ENCODE assay signal across 20 cellular contexts in genomic region chr2:219643788-219644398, GRCh38. TPM values are rescaled to one million over a fixed set of nuclear protein-coding genes. Genes with fewer than 3 reads are reported as not detected.
DNase-seq lines count a peak whose midpoint lies in the region; ATAC-seq and TF ChIP-seq lines count a peak whose summit lies in the region.
"Had no signal": no experiment of that assay in that cellular context is flagged by ENCODE, and none has a peak within 500 bp of the region (broad histone marks: within the 10 kb centered on the region; RNA-seq: fewer than 3 reads in every experiment).

No MANE protein-coding gene starts in this region.

- dilution Hi-C loops in IMR-90 (cut with HindIII; ENCODE audit: low sequenced_read_pairs, unreplicated experiment): no loop called here

- no peak for TF ChIP-seq POLR2A in IMR-90 (IDR thresholded peaks at IDR 0.05; ENCODE audit: low read depth, low read length)

- CTCF ChIA-PET in IMR-90 (lab: Yijun Ruan, JAX): interaction anchor here (1.0 kb wide), 1 partner anchor 136 kb away, joined by 3 read pairs; no protein-coding TSS in a partner anchor

- no peaks in the 10 kb centered on the region for H3K9me3 ChIP-seq in IMR-90 (ENCODE audit: control insufficient read depth, insufficient read depth, low read length)
- no peaks in the 10 kb centered on the region for H3K9me3 ChIP-seq in left ventricle myocardium inferior (replicated peaks)
- peaks cover 4% of the 10 kb centered on the region for H3K9me3 ChIP-seq in trophoblast cell (ENCODE audit: insufficient read depth, low read depth, low read length)
- H3K9me3 ChIP-seq in upper lobe of right lung: no peaks in the 10 kb centered on the region
- H3K9me3 ChIP-seq: lower lobe of right lung, spleen had no signal

- H3K56ac ChIP-seq in IMR-90 (ENCODE audit: extremely low read depth, insufficient read depth, low read length): no peak overlapping the region

- no peak overlapping the region for H3K4me2 ChIP-seq in IMR-90 (ENCODE audit: low read depth, low read length)
- H3K4me2 ChIP-seq in trophoblast cell (ENCODE audit: low read length): no peak overlapping the region

- in situ Hi-C loops in IMR-90 (cut with MboI; ENCODE audit: low sequenced_read_pairs): no loop called here
- in situ Hi-C loops in brain microvascular endothelial cell (cut with HindIII; ENCODE audit: low pct_ligation_motif_present, low sequenced_read_pairs): no loop called here

- H3K9ac ChIP-seq in IMR-90 (ENCODE audit: low read depth, low read length) (no peak overlapping the region), trophoblast cell (ENCODE audit: low read length) (no peak overlapping the region)
- H3K9ac ChIP-seq: parathyroid adenoma had no signal

- H3K27ac Mint-ChIP-seq in brain: peak overlapping the region in 4 of 5 experiments; percentile 35 to 95 (median 92)
- H3K27ac Mint-ChIP-seq: activated naive CD4-positive, alpha-beta T cell treated with anti-CD3 and anti-CD28 coated beads, Interleukin-2, amount 10 ng/mL, durations not matched to agents 7 days and 5 days had no signal

- 87% methylated on average over 3 of the region's 14 CpGs; no CpG with 5 or more reads in 1 of the 2 experiments for WGBS in IMR-90 (ENCODE audit: extremely low coverage in 2 of 2, insufficient read length in 1 of 2), 2 experiments
- no CpG with 5 or more reads among the region's 14 CpGs for WGBS in trophoblast cell (ENCODE audit: extremely low coverage, insufficient coverage, insufficient read length)

- H3K4me1 Mint-ChIP-seq in brain: peaks cover 52% of the 10 kb centered on the region

- H2BK5ac ChIP-seq in IMR-90 (ENCODE audit: low read depth, low read length, poor library complexity, severe bottlenecking): no peak overlapping the region
- no peak overlapping the region for H2BK5ac ChIP-seq in trophoblast cell (ENCODE audit: low read depth, low read length, poor library complexity)

- H3K4me1 ChIP-seq in IMR-90 (ENCODE audit: control insufficient read depth, insufficient read depth, low read length) (peaks cover 12% of the 10 kb centered on the region), left ventricle myocardium inferior (peaks cover 73% of the 10 kb centered on the region), trophoblast cell (ENCODE audit: control insufficient read depth in 1 of 2, insufficient read depth in 2 of 2, low read length in 2 of 2) (peaks cover 15 to 21% of the 10 kb centered on the region in 2 experiments), upper lobe of right lung (peaks cover 17% of the 10 kb centered on the region)

- intact Hi-C loops in IMR-90 (cut with micrococcal nuclease): loop anchor here (5.0 kb wide), 1 partner anchor 1928 kb away; the partner anchor contains the start of gene EPHA4
- intact Hi-C loops in left ventricle myocardium inferior (cut with micrococcal nuclease): no loop called here
- intact Hi-C loops in upper lobe of right lung (cut with DNase I): no loop called here

- H2AK5ac ChIP-seq in IMR-90 (ENCODE audit: low read depth, low read length): 0 out of 2 replicates have a peak overlapping the region, but pooled peaks have one; percentile 3
- no peak overlapping the region for H2AK5ac ChIP-seq in trophoblast cell (ENCODE audit: low read length)

- H3K79me1 ChIP-seq in IMR-90 (ENCODE audit: low read depth in 1 of 2, low read length in 2 of 2): no peaks in the 10 kb centered on the region
- H3K79me1 ChIP-seq in trophoblast cell (ENCODE audit: low read length): peaks cover 17% of the 10 kb centered on the region

- no peak overlapping the region for H3K4me3 ChIP-seq in IMR-90 (ENCODE audit: insufficient read depth, low read depth, low read length)
- no peak overlapping the region for H3K4me3 ChIP-seq in left ventricle myocardium inferior
- no peak overlapping the region for H3K4me3 ChIP-seq in trophoblast cell (ENCODE audit: low read depth, low read length)
- no peak overlapping the region for H3K4me3 ChIP-seq in upper lobe of right lung
- H3K4me3 ChIP-seq in brain microvascular endothelial cell (ENCODE audit: low read depth, low read length): no peak overlapping the region
- H3K4me3 ChIP-seq: coronary artery, lower lobe of right lung, spleen had no signal

- no peak overlapping the region for H3K4me3 Mint-ChIP-seq in brain
- H3K4me3 Mint-ChIP-seq: activated naive CD4-positive, alpha-beta T cell treated with anti-CD3 and anti-CD28 coated beads, Interleukin-2, amount 10 ng/mL, durations not matched to agents 7 days and 5 days; naive B cell had no signal

- no peak overlapping the region for H4K91ac ChIP-seq in IMR-90 (ENCODE audit: insufficient read depth, low read depth, low read length)
- H4K91ac ChIP-seq in trophoblast cell (ENCODE audit: low read depth, low read length): peak overlapping the region; percentile 66

- DNase-seq in IMR-90 (no peak), left ventricle myocardium inferior (no peak), trophoblast cell (no peak), NCI-H2107 (lab: John Stamatoyannopoulos, UW) (no peak), upper lobe of right lung (no peak), brain microvascular endothelial cell (no peak)
- DNase-seq: activated CD4-positive, alpha-beta T cell treated with anti-CD3 and anti-CD28 coated beads, Interleukin-2, amount 50 U/mL, for 48 hours; activated naive CD4-positive, alpha-beta T cell treated with anti-CD3 and anti-CD28 coated beads, Interleukin-2, amount 10 ng/mL, durations not matched to agents 7 days and 5 days; activated T-cell treated with anti-CD3 and anti-CD28 coated beads, Interleukin-2, amount 50 U/mL, for 1 hour; AML-193; foreskin keratinocyte; lower lobe of right lung; naive B cell; NCI-H1436; spleen; SW 1271 had no signal

- H3K4ac ChIP-seq in IMR-90 (ENCODE audit: low read depth, low read length) (no peak overlapping the region), trophoblast cell (ENCODE audit: low read depth, low read length) (no peak overlapping the region)

- POLR2A ChIA-PET in IMR-90 (lab: Charles Lee; ENCODE audit: unreplicated experiment): no interaction called here

- no peak overlapping the region for H2BK15ac ChIP-seq in IMR-90 (ENCODE audit: low read depth, low read length)

- H3K36me3 ChIP-seq in IMR-90 (ENCODE audit: control insufficient read depth, insufficient read depth, low read length) (no peaks in the 10 kb centered on the region; the same call in 1 of the 2 replicates), left ventricle myocardium inferior (peaks cover 11% of the 10 kb centered on the region), trophoblast cell (ENCODE audit: control insufficient read depth in 1 of 2, insufficient read depth in 2 of 2, low read length in 2 of 2) (peaks cover 9 to 12% of the 10 kb centered on the region in 2 experiments), upper lobe of right lung (no peaks in the 10 kb centered on the region), brain microvascular endothelial cell (replicated peaks) (no peaks in the 10 kb centered on the region)
- H3K36me3 ChIP-seq: lower lobe of right lung, spleen had no signal

- H4K5ac ChIP-seq in IMR-90 (ENCODE audit: low read depth, low read length): no peak overlapping the region

- peak overlapping the region; percentile 48 for H2AFZ ChIP-seq in IMR-90 (replicated peaks; ENCODE audit: low read length, poor library complexity)
- no peak overlapping the region for H2AFZ ChIP-seq in trophoblast cell (ENCODE audit: insufficient read depth, low read length, poor library complexity)
- H2AFZ ChIP-seq: parathyroid adenoma had no signal

- H3K36me3 Mint-ChIP-seq in brain: peaks cover 2% of the 10 kb centered on the region
- H3K36me3 Mint-ChIP-seq: activated naive CD4-positive, alpha-beta T cell treated with anti-CD3 and anti-CD28 coated beads, Interleukin-2, amount 10 ng/mL, durations not matched to agents 7 days and 5 days; naive B cell had no signal

- H4K8ac ChIP-seq in IMR-90 (ENCODE audit: low read depth in 2 of 2, low read length in 2 of 2) (no peak overlapping the region), trophoblast cell (ENCODE audit: low read depth, low read length) (no peak overlapping the region)

- TF ChIP-seq CTCF in IMR-90 (conservative IDR thresholded peaks at IDR 0.05; ENCODE audit: low read depth, low read length) (no peak), brain (conservative IDR thresholded peaks at IDR 0.05) (no peak), left ventricle myocardium inferior (IDR thresholded peaks at IDR 0.05; ENCODE audit: borderline replicate concordance) (no peak), upper lobe of right lung (IDR thresholded peaks at IDR 0.05) (no peak), brain microvascular endothelial cell (IDR thresholded peaks at IDR 0.05; ENCODE audit: low read depth, low read length, missing control alignments) (no peak)

- no peak overlapping the region for H3K27ac ChIP-seq in IMR-90 (ENCODE audit: insufficient read depth, low read length)
- H3K27ac ChIP-seq in left ventricle myocardium inferior (replicated peaks): peak overlapping the region; percentile 97
- no peak overlapping the region for H3K27ac ChIP-seq in trophoblast cell (ENCODE audit: low read depth, low read length)
- H3K27ac ChIP-seq in upper lobe of right lung: no peak overlapping the region
- H3K27ac ChIP-seq in brain microvascular endothelial cell: no peak overlapping the region
- H3K27ac ChIP-seq: foreskin keratinocyte, parathyroid adenoma, spleen had no signal

- H3K9me1 ChIP-seq in IMR-90 (ENCODE audit: insufficient read depth, low read length): peaks cover 11% of the 10 kb centered on the region

- no peak overlapping the region for H2BK20ac ChIP-seq in IMR-90 (ENCODE audit: low read depth, low read length)

- peak overlapping the region; percentile 82 for H2AK9ac ChIP-seq in IMR-90 (replicated peaks; ENCODE audit: low read depth, low read length, poor library complexity)

- no peak overlapping the region for H3K18ac ChIP-seq in IMR-90 (ENCODE audit: low read depth, low read length)
- H3K18ac ChIP-seq in trophoblast cell (ENCODE audit: low read length): peak overlapping the region; percentile 43

- peak overlapping the region; percentile 8 for H2BK12ac ChIP-seq in trophoblast cell (ENCODE audit: low read length)

- no peak for ATAC-seq in IMR-90 (ENCODE audit: low read depth)
- no peak for ATAC-seq in GM21786 (IDR thresholded peaks at IDR 0.05; ENCODE audit: unreplicated experiment)
- no peak for ATAC-seq in upper lobe of right lung
- ATAC-seq: foreskin keratinocyte had no signal

- H3K9me3 Mint-ChIP-seq in brain: peaks cover 0 to 2% (median 0%) of the 10 kb centered on the region in 5 experiments
- H3K9me3 Mint-ChIP-seq: activated naive CD4-positive, alpha-beta T cell treated with anti-CD3 and anti-CD28 coated beads, Interleukin-2, amount 10 ng/mL, durations not matched to agents 7 days and 5 days; naive B cell had no signal

- no TSS peak for BruUV-seq in IMR-90 (replicated peaks; lab: Mats Ljungman, UMichigan)

- no peaks in the 10 kb centered on the region for H4K20me1 ChIP-seq in IMR-90 (ENCODE audit: insufficient read depth, low read length)

- H3K14ac ChIP-seq in IMR-90 (replicated peaks; ENCODE audit: low read depth, low read length) (no peak overlapping the region), trophoblast cell (ENCODE audit: low read length) (peak overlapping the region; percentile 8)

- H3K27me3 Mint-ChIP-seq in brain: peaks cover 9% of the 10 kb centered on the region

- H3K23ac ChIP-seq in IMR-90 (ENCODE audit: low read depth, low read length): no peak overlapping the region
- H3K23ac ChIP-seq in trophoblast cell (ENCODE audit: low read length): no peak overlapping the region

- H4K12ac ChIP-seq in trophoblast cell (ENCODE audit: low read depth, low read length): no peak overlapping the region

- H3K27me3 ChIP-seq in IMR-90 (ENCODE audit: control insufficient read depth, insufficient read depth, low read length): no peaks in the 10 kb centered on the region
- H3K27me3 ChIP-seq in left ventricle myocardium inferior (ENCODE audit: low read depth): peaks cover 10% of the 10 kb centered on the region
- no peaks in the 10 kb centered on the region for H3K27me3 ChIP-seq in trophoblast cell (ENCODE audit: insufficient read depth, low read length)
- no peaks in the 10 kb centered on the region for H3K27me3 ChIP-seq in upper lobe of right lung
- H3K27me3 ChIP-seq in brain microvascular endothelial cell (replicated peaks): no peaks in the 10 kb centered on the region
- H3K27me3 ChIP-seq: foreskin keratinocyte had no signal

- no peaks in the 10 kb centered on the region for H3K79me2 ChIP-seq in trophoblast cell (ENCODE audit: control insufficient read depth, insufficient read depth, low read length, poor library complexity)
- H3K79me2 ChIP-seq: parathyroid adenoma had no signal

- TF ChIP-seq RAD21 in IMR-90 (IDR thresholded peaks at IDR 0.05; ENCODE audit: low read length): no peak

- no peak overlapping the region for H2BK120ac ChIP-seq in IMR-90 (ENCODE audit: low read depth, low read length)
- H2BK120ac ChIP-seq in trophoblast cell (ENCODE audit: insufficient read depth, low read length, poor library complexity): peak overlapping the region; percentile 1

RNA-seq across cellular contexts. Expression of gene SLC4A3, which starts 16.5 kb away (rescaled TPM):
- total RNA-seq in IMR-90 (2012; rRNA removed) (0.90 and 1.1 TPM in 2 replicates), left ventricle myocardium inferior (426 TPM), upper lobe of right lung (2.9 TPM)
- polyA plus RNA-seq in IMR-90 (2012; rRNA removed) (6.1 and 6.9 TPM in 2 replicates), brain (ENCODE audit: insufficient read depth, low read depth, low replicate concordance) (16.6 TPM)
- 3.8 and 5.4 TPM in 2 replicates for polyA plus RNA-seq in IMR-90 (2012; cell fraction: cytosol; rRNA removed)
- 24.0 and 53.1 TPM in 2 replicates for polyA plus RNA-seq in IMR-90 (2012; cell fraction: nucleus; rRNA removed; ENCODE audit: low replicate concordance)
- 8.9 and 9.4 TPM in 2 replicates for polyA plus RNA-seq in trophoblast cell (2013)

RNA-seq across cellular contexts. Expression of gene STK11IP, which starts 46.2 kb away (rescaled TPM):
- total RNA-seq in IMR-90 (2012; rRNA removed) (6.7 and 19.7 TPM in 2 replicates), left ventricle myocardium inferior (15.9 TPM), upper lobe of right lung (25.7 TPM)
- polyA plus RNA-seq in IMR-90 (2012; rRNA removed) (14.5 and 22.4 TPM in 2 replicates), brain (ENCODE audit: insufficient read depth, low read depth, low replicate concordance) (14.9 TPM)
- polyA plus RNA-seq in IMR-90 (2012; cell fraction: cytosol; rRNA removed): 6.4 and 7.1 TPM in 2 replicates
- 83.5 and 203 TPM in 2 replicates for polyA plus RNA-seq in IMR-90 (2012; cell fraction: nucleus; rRNA removed; ENCODE audit: low replicate concordance)
- 19.1 and 19.7 TPM in 2 replicates for polyA plus RNA-seq in trophoblast cell (2013)

Comparison
In these comparisons a context has a peak if more than half of its experiments do, and no peak if none do; other contexts are left out.
1. RNA of gene SLC4A3, which starts 16.5 kb away (total RNA-seq): 426 TPM in left ventricle myocardium inferior (single experiment); 2.9 TPM in upper lobe of right lung (single experiment) and 0.90 to 1.1 TPM in IMR-90; every median in the first group is over 100 times any median in the second.